ENCODE assay signal across 7 cellular contexts in the genomic region with DNA sequence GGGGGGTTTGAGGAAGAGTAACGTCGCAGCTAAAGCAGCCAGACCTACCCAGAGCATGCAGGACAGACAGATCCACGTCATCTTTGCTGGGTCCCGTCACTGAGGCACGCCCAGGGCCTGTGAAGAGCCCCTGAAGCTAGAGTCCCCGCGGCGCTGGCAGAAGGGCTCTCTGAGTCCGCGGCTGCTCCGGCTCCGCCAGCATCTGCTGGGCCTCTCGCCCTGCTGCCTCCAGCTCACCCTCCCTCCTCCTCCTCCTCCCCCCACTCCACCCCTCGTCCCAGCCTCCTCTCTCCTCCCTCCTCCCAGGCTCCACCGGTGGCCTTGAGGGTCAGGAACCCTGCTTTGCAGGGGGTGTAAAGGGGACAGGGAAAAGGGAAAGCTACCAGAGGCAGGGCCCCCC. TPM values are rescaled to one million over a fixed set of nuclear protein-coding genes. Genes with fewer than 3 reads are reported as not detected.
DNase-seq lines count a peak whose midpoint lies in the region; TF ChIP-seq lines count a peak whose summit lies in the region.

Gene TNS1 (minus strand): TSS at position 204 of the 400 bp plus-strand sequence. CDS start 123 bp downstream, at position 81.

- intact Hi-C loops in OCI-LY7 (cut with micrococcal nuclease; ENCODE audit: unreplicated experiment) = no loop called here

- peak within 1 kb of the TSS; percentile 76 for H3K56ac ChIP-seq in mesendoderm (ENCODE audit: low read length)

- no peaks in the 10 kb centered on the region for H4K20me1 ChIP-seq in OCI-LY7 (ENCODE audit: insufficient read depth, low read length)

- POLR2A ChIA-PET in OCI-LY7 (lab: Charles Lee) = no interaction called here

- H3K27me3 Mint-ChIP-seq in endothelial cell (ENCODE audit: unreplicated experiment) (peaks cover 11% of the 10 kb centered on the region), type B pancreatic cell (peaks cover 22% of the 10 kb centered on the region)

- H3K23ac ChIP-seq in mesendoderm (ENCODE audit: low read length) = no peak within 1 kb of the TSS

- peaks cover 2% of the 10 kb centered on the region for H3K36me3 ChIP-seq in NT2/D1 (ENCODE audit: insufficient read depth, insufficient read length, low read length)
- H3K36me3 ChIP-seq in mesendoderm (ENCODE audit: control insufficient read depth, insufficient read depth, low read length) = no peaks in the 10 kb centered on the region
- H3K36me3 ChIP-seq in OCI-LY7 (ENCODE audit: insufficient read depth, low read length) = no peaks in the 10 kb centered on the region

- no peak for DNase-seq in NT2/D1 (ENCODE audit: low read depth, low spot score)
- DNase-seq in endothelial cell (ENCODE audit: low spot score) = no peak
- no peak for DNase-seq in mesendoderm
- no peak for DNase-seq in type B pancreatic cell (ENCODE audit: extremely low spot score, unreplicated experiment)
- DNase-seq in GM13976 (ENCODE audit: low spot score) = no peak
- DNase-seq in OCI-LY7 (ENCODE audit: low spot score) = no peak
- DNase-seq in Ammon's horn (ENCODE audit: low spot score) = no peak

- no peak within 1 kb of the TSS for H2AFZ ChIP-seq in OCI-LY7 (ENCODE audit: low read length)

- H3K79me2 ChIP-seq in mesendoderm (ENCODE audit: control insufficient read depth, insufficient read depth, low read length) = no peaks in the 10 kb centered on the region
- H3K79me2 ChIP-seq in OCI-LY7 (ENCODE audit: insufficient read depth, low read depth, low read length) = no peaks in the 10 kb centered on the region

- no peaks in the 10 kb centered on the region for H3K9me3 ChIP-seq in NT2/D1 (ENCODE audit: insufficient read depth, low read length)
- H3K9me3 ChIP-seq in OCI-LY7 (ENCODE audit: low read length) = no peaks in the 10 kb centered on the region

- no peak within 1 kb of the TSS for H2AK5ac ChIP-seq in mesendoderm (ENCODE audit: low read length)

- H3K4me1 ChIP-seq in NT2/D1 (ENCODE audit: insufficient read depth, insufficient read length) (peaks cover 12% of the 10 kb centered on the region), mesendoderm (ENCODE audit: control insufficient read depth, low read depth, low read length) (peaks cover 10% of the 10 kb centered on the region), OCI-LY7 (ENCODE audit: insufficient read depth, low read length, poor library complexity, severe bottlenecking) (no peaks in the 10 kb centered on the region)

- H3K27me3 ChIP-seq in NT2/D1 (ENCODE audit: insufficient read depth, insufficient read length) = no peaks in the 10 kb centered on the region
- H3K27me3 ChIP-seq in mesendoderm (ENCODE audit: insufficient read depth, low read length, poor library complexity) = no peaks in the 10 kb centered on the region

- H2BK120ac ChIP-seq in mesendoderm (ENCODE audit: low read depth, low read length) = no peak within 1 kb of the TSS

- BruUV-seq in OCI-LY7 (replicated peaks; lab: Mats Ljungman, UMichigan) = no TSS peak

- H3K79me1 ChIP-seq in mesendoderm (ENCODE audit: low read length) = no peaks in the 10 kb centered on the region

- H3K36me3 Mint-ChIP-seq in endothelial cell (ENCODE audit: low read depth, unreplicated experiment) (no peaks in the 10 kb centered on the region), type B pancreatic cell (no peaks in the 10 kb centered on the region)

- H3K9me3 Mint-ChIP-seq in endothelial cell (ENCODE audit: unreplicated experiment) (no peaks in the 10 kb centered on the region), type B pancreatic cell (no peaks in the 10 kb centered on the region)

- no peak within 1 kb of the TSS for H2BK5ac ChIP-seq in mesendoderm (ENCODE audit: low read length)

- peaks cover 23% of the 10 kb centered on the region for H3K4me1 Mint-ChIP-seq in endothelial cell (ENCODE audit: unreplicated experiment)
- peaks cover 51% of the 10 kb centered on the region for H3K4me1 Mint-ChIP-seq in type B pancreatic cell (ENCODE audit: unreplicated experiment)

- CTCF ChIA-PET in OCI-LY7 (lab: Charles Lee; ENCODE audit: unreplicated experiment) = no interaction called here

- no peak within 1 kb of the TSS for H2BK15ac ChIP-seq in mesendoderm (replicated peaks; ENCODE audit: low read depth)

- H3K9ac ChIP-seq in NT2/D1 (ENCODE audit: insufficient read length, low read depth) = peak within 1 kb of the TSS; percentile 66
- peak within 1 kb of the TSS; percentile 39 for H3K9ac ChIP-seq in mesendoderm (ENCODE audit: low read length)

- no peak within 1 kb of the TSS for H4K8ac ChIP-seq in mesendoderm (ENCODE audit: low read depth, low read length)

- TF ChIP-seq CTCF in endothelial cell (IDR thresholded peaks at IDR 0.05; ENCODE audit: unreplicated experiment) (no peak), type B pancreatic cell (conservative IDR thresholded peaks at IDR 0.05) (no peak), GM13976 (IDR thresholded peaks at IDR 0.05; ENCODE audit: borderline replicate concordance, control extremely low read depth, extremely low read depth, insufficient read depth, missing control alignments) (no peak), OCI-LY7 (conservative IDR thresholded peaks at IDR 0.05; ENCODE audit: low read length) (no peak)

- H3K4me3 ChIP-seq in NT2/D1 (ENCODE audit: insufficient read length, low read depth) (no peak within 1 kb of the TSS), mesendoderm (ENCODE audit: low read length) (no peak within 1 kb of the TSS), OCI-LY7 (ENCODE audit: low read depth, low read length, poor library complexity, severe bottlenecking) (no peak within 1 kb of the TSS)

- no CpG with 5 or more reads among the region's 15 CpGs for WGBS in mesendoderm (ENCODE audit: extremely low coverage, insufficient coverage, low lambda C conversion rate)

- H3K27ac Mint-ChIP-seq in endothelial cell (ENCODE audit: unreplicated experiment) = no peak within 1 kb of the TSS
- H3K27ac Mint-ChIP-seq in type B pancreatic cell = peak within 1 kb of the TSS; percentile 84

- in situ Hi-C loops in GM13976 (cut with MboI; ENCODE audit: low sequenced_read_pairs, unreplicated experiment) = no loop called here

- peak within 1 kb of the TSS; percentile 66 for H3K18ac ChIP-seq in mesendoderm (ENCODE audit: low read length)

- no peak within 1 kb of the TSS for H4K5ac ChIP-seq in mesendoderm (ENCODE audit: low read length)

- peak within 1 kb of the TSS; percentile 20 for H3K4ac ChIP-seq in mesendoderm (ENCODE audit: low read depth, low read length)

- no peak within 1 kb of the TSS for H3K4me2 ChIP-seq in mesendoderm (ENCODE audit: low read length)
- H3K4me2 ChIP-seq in OCI-LY7 (ENCODE audit: low read length) = no peak within 1 kb of the TSS

- H3K9me2 ChIP-seq in OCI-LY7 (ENCODE audit: insufficient read depth, low read length) = no peaks in the 10 kb centered on the region

- H3K27ac ChIP-seq in mesendoderm (ENCODE audit: low read depth, low read length) (no peak within 1 kb of the TSS), OCI-LY7 (ENCODE audit: low read depth, low read length, poor library complexity, severe bottlenecking) (no peak within 1 kb of the TSS)

- no peak within 1 kb of the TSS for H3K4me3 Mint-ChIP-seq in endothelial cell (ENCODE audit: unreplicated experiment)
- H3K4me3 Mint-ChIP-seq in type B pancreatic cell = peak within 1 kb of the TSS; percentile 87

RNA-seq across cellular contexts. Expression of gene TNS1, which starts in this region (rescaled TPM):
- total RNA-seq in endothelial cell (ENCODE audit: unreplicated experiment) = 11.6 TPM
- 1.7 TPM for polyA plus RNA-seq in mesendoderm (2013, experiment 1 of 2)
- polyA plus RNA-seq in mesendoderm (2013, experiment 2 of 2) = 2.4 TPM
- 59.2 and 87.5 TPM in 2 replicates for total RNA-seq in type B pancreatic cell (ENCODE audit: low replicate concordance)
- not detected in 2 replicates for total RNA-seq in OCI-LY7 (2014; rRNA removed; shearing (Covaris generic))
- not detected in 2 replicates for total RNA-seq in OCI-LY7 (2022)

Comparison
In these comparisons a context has a peak if more than half of its experiments do, and no peak if none do; other contexts are left out.
1. RNA of gene TNS1 (total RNA-seq): 59.2 to 87.5 TPM in type B pancreatic cell and 11.6 TPM in endothelial cell (single experiment); not detected in OCI-LY7; every median in the first group is over 10 times any median in the second.